ENCODE assay signal across 9 cellular contexts in the genomic region with DNA sequence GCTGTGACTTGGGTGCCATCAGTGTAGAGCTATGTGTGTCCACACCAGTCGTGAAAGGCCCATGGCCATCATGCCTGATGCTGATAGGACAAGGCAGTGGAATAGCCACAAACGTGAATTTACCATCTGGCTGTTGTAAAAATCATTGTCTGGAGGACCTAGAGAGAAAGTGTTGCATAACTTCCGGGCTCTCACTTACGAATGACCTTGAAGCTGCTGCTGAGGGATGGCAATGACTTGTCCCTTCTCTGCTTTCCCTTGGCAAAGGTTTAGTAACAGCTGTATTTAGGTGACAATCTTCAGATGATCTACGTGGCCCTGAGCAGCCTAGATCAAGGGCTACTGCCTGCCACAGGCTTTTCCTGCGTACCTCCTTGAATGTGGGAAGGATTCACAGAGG. TPM values are rescaled to one million over a fixed set of nuclear protein-coding genes. Genes with fewer than 3 reads are reported as not detected.
DNase-seq lines count a peak whose midpoint lies in the region; ATAC-seq and TF ChIP-seq lines count a peak whose summit lies in the region.
"Had no signal": no experiment of that assay in that cellular context is flagged by ENCODE, and none has a peak within 500 bp of the region (broad histone marks: within the 10 kb centered on the region; RNA-seq: fewer than 3 reads in every experiment).

No MANE protein-coding gene starts in this region.

- H3K4me2 ChIP-seq in OCI-LY1 (ENCODE audit: low read length) (peak overlapping the region; percentile 14; the same call in 1 of the 2 replicates), osteoblast (ENCODE audit: insufficient read depth, low read length) (no peak overlapping the region)

- H3K9ac ChIP-seq in OCI-LY1 (ENCODE audit: low read length), result no peak overlapping the region; the same call in 1 of the 2 replicates

- H2AFZ ChIP-seq in OCI-LY1 (ENCODE audit: low read length) (no peak overlapping the region), osteoblast (ENCODE audit: low read length) (no peak overlapping the region)

- no peaks in the 10 kb centered on the region for H3K9me2 ChIP-seq in OCI-LY1 (ENCODE audit: low read depth, low read length)

- H3K79me2 ChIP-seq in OCI-LY1 (ENCODE audit: insufficient read depth, low read length) (peaks cover 3% of the 10 kb centered on the region), osteoblast (ENCODE audit: insufficient read depth, low read length) (peaks cover 41% of the 10 kb centered on the region)

- H3K4me3 ChIP-seq in OCI-LY1 (ENCODE audit: low read depth, low read length, poor library complexity, severe bottlenecking), result no peak overlapping the region
- H3K4me3 ChIP-seq in osteoblast (ENCODE audit: insufficient read depth, low read length), result no peak overlapping the region
- H3K4me3 ChIP-seq: BLaER1 treated with 17β-estradiol and CSF1 and Interleukin-3, amounts not matched to agents 10 nM and 100 nM had no signal

- H3K9me3 ChIP-seq in OCI-LY1 (ENCODE audit: low read length) (no peaks in the 10 kb centered on the region), osteoblast (ENCODE audit: low read depth, low read length) (no peaks in the 10 kb centered on the region)
- H3K9me3 ChIP-seq: BLaER1 treated with 17β-estradiol and CSF1 and Interleukin-3, amounts not matched to agents 10 nM and 100 nM had no signal

- no peak for TF ChIP-seq CTCF in OCI-LY1 (IDR thresholded peaks at IDR 0.05; ENCODE audit: low read length)
- TF ChIP-seq CTCF in osteoblast (IDR thresholded peaks at IDR 0.05; ENCODE audit: extremely low read depth, low read depth, low read length), result no peak

- peak overlapping the region; percentile 62 for H3K27ac ChIP-seq in OCI-LY1 (ENCODE audit: low read depth, low read length, poor library complexity, severe bottlenecking)
- peak overlapping the region; percentile 84 for H3K27ac ChIP-seq in epithelial cell of prostate
- H3K27ac ChIP-seq in osteoblast (ENCODE audit: low read depth, low read length), result peak overlapping the region; percentile 93

- H3K27me3 ChIP-seq in OCI-LY1 (ENCODE audit: insufficient read depth, low read length), result no peaks in the 10 kb centered on the region
- no peaks in the 10 kb centered on the region for H3K27me3 ChIP-seq in osteoblast (ENCODE audit: insufficient read depth, low read length)

- H3K36me3 ChIP-seq in OCI-LY1 (ENCODE audit: insufficient read depth, low read length), result peaks cover 16% of the 10 kb centered on the region
- peaks cover 12% of the 10 kb centered on the region for H3K36me3 ChIP-seq in osteoblast (ENCODE audit: insufficient read depth, low read length)

- no peak for ATAC-seq in GM18870 (IDR thresholded peaks at IDR 0.05; ENCODE audit: unreplicated experiment)
- ATAC-seq in GM21447 (IDR thresholded peaks at IDR 0.05; ENCODE audit: unreplicated experiment), result no peak
- no peak for ATAC-seq in HG03097 (IDR thresholded peaks at IDR 0.05; ENCODE audit: low FRiP score, unreplicated experiment)

- H3F3A ChIP-seq in OCI-LY1 (ENCODE audit: insufficient read depth, low read length), result no peaks in the 10 kb centered on the region

- DNase-seq in EH (ENCODE audit: low read depth) (peak; percentile 61), epithelial cell of prostate (ENCODE audit: low read depth, low spot score) (no peak), osteoblast (ENCODE audit: insufficient read length, low spot score, missing footprints) (no peak), HuH-7.5 (ENCODE audit: low spot score) (no peak)

- H4K20me1 ChIP-seq in OCI-LY1 (ENCODE audit: insufficient read depth, low read length), result no peaks in the 10 kb centered on the region
- H4K20me1 ChIP-seq in osteoblast (ENCODE audit: insufficient read depth, low read length), result no peaks in the 10 kb centered on the region

- H3K4me1 ChIP-seq in OCI-LY1 (ENCODE audit: insufficient read depth, low read length, severe bottlenecking), result peaks cover 84% of the 10 kb centered on the region
- peaks cover 53% of the 10 kb centered on the region for H3K4me1 ChIP-seq in osteoblast (ENCODE audit: insufficient read depth, low read length)

RNA-seq across cellular contexts. Expression of gene ATP1B1, which starts 5.8 kb away (rescaled TPM):
- 8.3 and 12.7 TPM in 2 replicates for total RNA-seq in osteoblast
